Comparison of ENCODE assay signal across 10 cellular contexts in the genomic region with DNA sequence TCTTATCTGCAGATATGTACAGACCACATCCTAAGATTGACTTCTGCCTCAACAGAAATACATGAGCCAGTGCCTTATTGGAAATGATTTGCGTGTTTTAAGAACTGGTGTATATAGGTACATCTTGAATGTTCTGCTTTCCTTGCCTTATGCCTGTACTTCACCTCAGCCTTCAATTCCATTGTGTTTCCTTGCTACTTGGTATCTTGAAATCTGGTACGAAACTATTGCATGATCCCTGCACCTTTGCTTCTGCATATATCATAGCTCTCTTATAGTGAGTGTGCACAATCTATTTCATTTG. TPM values are rescaled to one million over a fixed set of nuclear protein-coding genes. Genes with fewer than 3 reads are reported as not detected.
DNase-seq lines count a peak whose midpoint lies in the region; ATAC-seq and TF ChIP-seq lines count a peak whose summit lies in the region.
"Had no signal": no experiment of that assay in that cellular context is flagged by ENCODE, and none has a peak within 500 bp of the region (broad histone marks: within the 10 kb centered on the region; RNA-seq: fewer than 3 reads in every experiment).

No MANE protein-coding gene starts in this region.

- H3K4me1 Mint-ChIP-seq in activated naive CD8-positive, alpha-beta T cell treated with anti-CD3 and anti-CD28 coated beads, Interleukin-2, amount 50 U/mL, for 24 hours = peaks cover 43% of the 10 kb centered on the region

- ATAC-seq in HCT116 (no peak), right lobe of liver (no peak), GM18909 (IDR thresholded peaks at IDR 0.05; ENCODE audit: poor library complexity, unreplicated experiment) (no peak)
- ATAC-seq in activated naive CD8-positive, alpha-beta T cell treated with anti-CD3 and anti-CD28 coated beads, Interleukin-2, amount 50 U/mL, for 24 hours = no peak

- intact Hi-C loops in A673 (cut with micrococcal nuclease; ENCODE audit: unreplicated experiment) = loop anchor here (10.0 kb wide), 1 partner anchor 117 kb away; no protein-coding TSS in a partner anchor
- intact Hi-C loops in HCT116 (cut with micrococcal nuclease) = loop anchor here (5.0 kb wide), 1 partner anchor 55 kb away; no protein-coding TSS in a partner anchor
- intact Hi-C loops in right lobe of liver (cut with DNase I) = no loop called here

- RAD21 ChIA-PET in HCT116 (lab: Charles Lee; ENCODE audit: low non-redundant PET in 1 of 2, low total read pairs in 2 of 2, uncharacterized antibody in 2 of 2, unreplicated experiment in 2 of 2) = no interaction called here

- H3K27ac ChIP-seq in A673 (ENCODE audit: low read depth, low read length, poor library complexity, severe bottlenecking) = no peak overlapping the region
- no peak overlapping the region for H3K27ac ChIP-seq in HCT116 (ENCODE audit: low read depth, low read length)
- no peak overlapping the region for H3K27ac ChIP-seq in right lobe of liver

- H3K27me3 Mint-ChIP-seq in activated naive CD8-positive, alpha-beta T cell treated with anti-CD3 and anti-CD28 coated beads, Interleukin-2, amount 50 U/mL, for 24 hours = no peaks in the 10 kb centered on the region

- H3K9me3 Mint-ChIP-seq in activated naive CD8-positive, alpha-beta T cell treated with anti-CD3 and anti-CD28 coated beads, Interleukin-2, amount 50 U/mL, for 24 hours = no peaks in the 10 kb centered on the region

- TF ChIP-seq POLR2A in HCT116 (IDR thresholded peaks at IDR 0.05; ENCODE audit: borderline replicate concordance, extremely low read depth, insufficient read depth, insufficient read length) (no peak), right lobe of liver (IDR thresholded peaks at IDR 0.05) (no peak)

- H3K4me3 ChIP-seq in A673 (ENCODE audit: low read depth, low read length, poor library complexity, severe bottlenecking) (peak overlapping the region; percentile 82), HCT116 (replicated peaks in 1 of 2; ENCODE audit: low read depth in 1 of 2, low read length in 2 of 2) (no peak overlapping the region), right lobe of liver (peak overlapping the region in 2 of 3 donors; percentile 77 to 87)

- no peak overlapping the region for H2AFZ ChIP-seq in HCT116 (ENCODE audit: low read depth, low read length, poor library complexity, severe bottlenecking)

- H3K9me3 ChIP-seq in A673 (ENCODE audit: low read depth, low read length, poor library complexity, severe bottlenecking) (peaks cover 9% of the 10 kb centered on the region), HCT116 (ENCODE audit: control insufficient read depth in 1 of 2, insufficient read depth in 1 of 2, low read depth in 1 of 2, low read length in 2 of 2) (no peaks in the 10 kb centered on the region), right lobe of liver (no peaks in the 10 kb centered on the region)
- H3K9me3 ChIP-seq: SK-N-SH had no signal

- no peaks in the 10 kb centered on the region for H4K20me1 ChIP-seq in HCT116 (ENCODE audit: insufficient read depth)

- peaks cover 19% of the 10 kb centered on the region for H3K79me2 ChIP-seq in HCT116 (ENCODE audit: insufficient read depth, low read length)

- DNase-seq in A673 (ENCODE audit: low spot score) = no peak
- no peak for DNase-seq in HCT116 (ENCODE audit: low read depth, low spot score)
- no peak for DNase-seq in activated naive CD8-positive, alpha-beta T cell treated with anti-CD3 and anti-CD28 coated beads, Interleukin-2, amount 50 U/mL, for 24 hours
- no peak for DNase-seq in right lobe of liver
- no peak for DNase-seq in dedifferentiated amniotic fluid mesenchymal stem cell (ENCODE audit: extremely low spot score)
- no peak for DNase-seq in mucosa of gallbladder (ENCODE audit: low spot score)
- DNase-seq in kidney glomerular epithelial cell (lab: John Stamatoyannopoulos, UW) = no peak
- DNase-seq: NCI-H1930, SK-N-SH had no signal

- no peak overlapping the region for H3K9ac ChIP-seq in HCT116 (ENCODE audit: low read length)
- H3K9ac ChIP-seq: SK-N-SH had no signal

- H3K4me1 ChIP-seq in A673 (ENCODE audit: insufficient read depth, low read length, poor library complexity, severe bottlenecking) (no peaks in the 10 kb centered on the region), HCT116 (ENCODE audit: control insufficient read depth in 1 of 2, insufficient read depth in 2 of 2, low read length in 2 of 2) (peaks cover 0 to 12% of the 10 kb centered on the region in 2 experiments; a peak in 2 of 4 replicates), right lobe of liver (peaks cover 0 to 13% (median 6%) of the 10 kb centered on the region in 4 donors)

- WGBS in right lobe of liver (ENCODE audit: insufficient coverage, low coverage, low lambda C conversion rate, missing lambda C conversion rate) = 34% methylated on average over 2 of the region's 2 CpGs

- TF ChIP-seq RAD21 in HCT116 (IDR thresholded peaks at IDR 0.05; ENCODE audit: low read depth) = no peak

- H3K4me3 Mint-ChIP-seq in activated naive CD8-positive, alpha-beta T cell treated with anti-CD3 and anti-CD28 coated beads, Interleukin-2, amount 50 U/mL, for 24 hours = peak overlapping the region; percentile 94

- TF ChIP-seq CTCF in A673 (conservative IDR thresholded peaks at IDR 0.05; ENCODE audit: low read depth, low read length) (no peak), HCT116 (IDR thresholded peaks at IDR 0.05 in 2 of 3, conservative IDR thresholded peaks at IDR 0.05 in 1 of 3; ENCODE audit: borderline replicate concordance in 1 of 3, insufficient read depth in 1 of 3, low read depth in 2 of 3, low read length in 2 of 3) (no peak), right lobe of liver (IDR thresholded peaks at IDR 0.05) (no peak)

- POLR2A ChIA-PET in A673 (lab: Charles Lee; ENCODE audit: low non-redundant PET) = no interaction called here
- POLR2A ChIA-PET in HCT116 (lab: Charles Lee) = no interaction called here

- CTCF ChIA-PET in A673 (lab: Charles Lee) (no interaction called here), HCT116 (lab: Charles Lee) (no interaction called here)

- H3K27me3 ChIP-seq in A673 (replicated peaks; ENCODE audit: insufficient read depth, low read depth, low read length, poor library complexity) = no peaks in the 10 kb centered on the region
- no peaks in the 10 kb centered on the region for H3K27me3 ChIP-seq in HCT116 (ENCODE audit: insufficient read depth, low read length)
- no peaks in the 10 kb centered on the region for H3K27me3 ChIP-seq in right lobe of liver

- H3K4me2 ChIP-seq in HCT116 (ENCODE audit: low read length) = peak overlapping the region; percentile 95
- H3K4me2 ChIP-seq: SK-N-SH had no signal

- H3K9me2 ChIP-seq in HCT116 (ENCODE audit: insufficient read depth) = no peaks in the 10 kb centered on the region
- H3K9me2 ChIP-seq: SK-N-SH had no signal

- H3K27ac Mint-ChIP-seq in activated naive CD8-positive, alpha-beta T cell treated with anti-CD3 and anti-CD28 coated beads, Interleukin-2, amount 50 U/mL, for 24 hours = no peak overlapping the region

- peaks cover 8% of the 10 kb centered on the region for H3K36me3 ChIP-seq in A673 (ENCODE audit: insufficient read depth, low read length, poor library complexity, severe bottlenecking)
- H3K36me3 ChIP-seq in HCT116 (ENCODE audit: control insufficient read depth in 1 of 2, insufficient read depth in 2 of 2, low read length in 2 of 2) = no peaks in the 10 kb centered on the region
- H3K36me3 ChIP-seq in right lobe of liver = no peaks in the 10 kb centered on the region

- BruUV-seq in A673 (replicated peaks; lab: Mats Ljungman, UMichigan) (no TSS peak), HCT116 (replicated peaks; lab: Mats Ljungman, UMichigan) (no TSS peak)

- peaks cover 50% of the 10 kb centered on the region for H3K36me3 Mint-ChIP-seq in activated naive CD8-positive, alpha-beta T cell treated with anti-CD3 and anti-CD28 coated beads, Interleukin-2, amount 50 U/mL, for 24 hours (ENCODE audit: low read depth)

TF ChIP-seq in HCT116, 20 proteins besides CTCF, POLR2A, EP300 and RAD21 (continues in another document):
- TF ChIP-seq, protein P1, sequence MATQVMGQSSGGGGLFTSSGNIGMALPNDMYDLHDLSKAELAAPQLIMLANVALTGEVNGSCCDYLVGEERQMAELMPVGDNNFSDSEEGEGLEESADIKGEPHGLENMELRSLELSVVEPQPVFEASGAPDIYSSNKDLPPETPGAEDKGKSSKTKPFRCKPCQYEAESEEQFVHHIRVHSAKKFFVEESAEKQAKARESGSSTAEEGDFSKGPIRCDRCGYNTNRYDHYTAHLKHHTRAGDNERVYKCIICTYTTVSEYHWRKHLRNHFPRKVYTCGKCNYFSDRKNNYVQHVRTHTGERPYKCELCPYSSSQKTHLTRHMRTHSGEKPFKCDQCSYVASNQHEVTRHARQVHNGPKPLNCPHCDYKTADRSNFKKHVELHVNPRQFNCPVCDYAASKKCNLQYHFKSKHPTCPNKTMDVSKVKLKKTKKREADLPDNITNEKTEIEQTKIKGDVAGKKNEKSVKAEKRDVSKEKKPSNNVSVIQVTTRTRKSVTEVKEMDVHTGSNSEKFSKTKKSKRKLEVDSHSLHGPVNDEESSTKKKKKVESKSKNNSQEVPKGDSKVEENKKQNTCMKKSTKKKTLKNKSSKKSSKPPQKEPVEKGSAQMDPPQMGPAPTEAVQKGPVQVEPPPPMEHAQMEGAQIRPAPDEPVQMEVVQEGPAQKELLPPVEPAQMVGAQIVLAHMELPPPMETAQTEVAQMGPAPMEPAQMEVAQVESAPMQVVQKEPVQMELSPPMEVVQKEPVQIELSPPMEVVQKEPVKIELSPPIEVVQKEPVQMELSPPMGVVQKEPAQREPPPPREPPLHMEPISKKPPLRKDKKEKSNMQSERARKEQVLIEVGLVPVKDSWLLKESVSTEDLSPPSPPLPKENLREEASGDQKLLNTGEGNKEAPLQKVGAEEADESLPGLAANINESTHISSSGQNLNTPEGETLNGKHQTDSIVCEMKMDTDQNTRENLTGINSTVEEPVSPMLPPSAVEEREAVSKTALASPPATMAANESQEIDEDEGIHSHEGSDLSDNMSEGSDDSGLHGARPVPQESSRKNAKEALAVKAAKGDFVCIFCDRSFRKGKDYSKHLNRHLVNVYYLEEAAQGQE (IDR thresholded peaks at IDR 0.05; ENCODE audit: low read depth) = no peak
- no peak for TF ChIP-seq CBX3 (IDR thresholded peaks at IDR 0.05; ENCODE audit: low read depth)
- no peak for TF ChIP-seq ZNF274 (IDR thresholded peaks at IDR 0.05; ENCODE audit: low read depth, low read length)
- no peak for TF ChIP-seq CEBPB (IDR thresholded peaks at IDR 0.05; ENCODE audit: low read depth)
- TF ChIP-seq ELF1 (IDR thresholded peaks at IDR 0.05; ENCODE audit: borderline replicate concordance, low read depth) = no peak
- no peak for TF ChIP-seq TCF7L2 (IDR thresholded peaks at IDR 0.05; ENCODE audit: borderline replicate concordance, extremely low read depth, insufficient read depth, insufficient read length)

RNA-seq across cellular contexts. Expression of a gene that starts 1.5 kb away (rescaled TPM):
- total RNA-seq in A673 (2021) (20.9 and 21.9 TPM in 2 replicates), HCT116 (2021; ENCODE audit: unreplicated experiment) (7.4 TPM), right lobe of liver (10 to 100 TPM; 13.0 to 42.8 (median 24.0) TPM), mucosa of gallbladder (13.6 TPM)
- 5.9 and 7.6 TPM in 2 replicates for polyA plus RNA-seq in HCT116 (2012)

Comparison
In these comparisons a context has a peak if more than half of its experiments do, and no peak if none do; other contexts are left out.
1. H3K4me3 ChIP-seq: peak in A673 (single experiment) and right lobe of liver (2 of 3); none in HCT116 (0 of 2).
2. intact Hi-C loops: an anchor here in A673 (10.0 kb wide) and HCT116 (5.0 kb wide); none called in right lobe of liver.